In the genomic region with DNA sequence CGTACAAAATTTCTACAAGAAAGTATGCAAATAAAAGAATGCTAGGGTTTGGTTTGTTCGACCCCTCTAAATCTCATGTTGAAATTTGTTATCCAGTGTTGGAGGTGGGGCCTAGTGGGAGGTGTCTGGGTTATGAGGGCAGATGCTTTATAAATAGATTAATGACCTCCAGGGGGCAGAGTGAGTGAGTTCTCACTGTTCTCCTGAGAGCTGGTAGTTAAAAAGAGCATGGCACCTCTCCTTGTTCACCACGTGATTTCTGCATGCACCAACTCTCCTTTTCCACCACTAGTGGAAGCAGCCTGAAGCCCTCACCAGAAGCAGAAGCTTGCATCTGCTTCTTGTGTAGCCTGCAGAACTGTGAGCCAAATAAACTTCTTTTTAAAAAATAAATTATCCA, we compare ENCODE assay signal across 9 cellular contexts. TPM values are rescaled to one million over a fixed set of nuclear protein-coding genes. Genes with fewer than 3 reads are reported as not detected.
DNase-seq lines count a peak whose midpoint lies in the region; ATAC-seq and TF ChIP-seq lines count a peak whose summit lies in the region.
"Had no signal": no experiment of that assay in that cellular context is flagged by ENCODE, and none has a peak within 500 bp of the region (broad histone marks: within the 10 kb centered on the region; RNA-seq: fewer than 3 reads in every experiment).

No MANE protein-coding gene starts in this region.

- no peaks in the 10 kb centered on the region for H4K20me1 ChIP-seq in GM23338 (replicated peaks; ENCODE audit: insufficient read depth)
- no peaks in the 10 kb centered on the region for H4K20me1 ChIP-seq in SU-DHL-6 (ENCODE audit: low read depth, low read length)

- H3K79me2 ChIP-seq in GM23338 (replicated peaks; ENCODE audit: insufficient read depth) (no peaks in the 10 kb centered on the region), SU-DHL-6 (ENCODE audit: insufficient read depth, low read length) (no peaks in the 10 kb centered on the region)

- TF ChIP-seq EP300 in Ishikawa (IDR thresholded peaks at IDR 0.05; ENCODE audit: borderline replicate concordance), result no peak

- ATAC-seq in GM23338, result peak; percentile 87
- peak; percentile 53 for ATAC-seq in left lung

- no peak overlapping the region for H3K9ac ChIP-seq in SU-DHL-6 (ENCODE audit: low read length)

- peaks cover 4% of the 10 kb centered on the region for H3K9me2 ChIP-seq in GM23338 (ENCODE audit: insufficient read depth)
- H3K9me2 ChIP-seq in SU-DHL-6 (replicated peaks; ENCODE audit: insufficient read depth, low read length), result no peaks in the 10 kb centered on the region

- H3K27ac ChIP-seq in GM23338 (ENCODE audit: low read depth) (no peak overlapping the region), SU-DHL-6 (ENCODE audit: low read depth, low read length) (no peak overlapping the region), left lung (no peak overlapping the region)

- TF ChIP-seq RAD21 in Ishikawa (IDR thresholded peaks at IDR 0.05; ENCODE audit: low read depth), result peak; percentile 42

- H3K27me3 Mint-ChIP-seq in GM23338 (ENCODE audit: insufficient read depth, low read depth, poor library complexity), result peaks cover 2% of the 10 kb centered on the region

- H3K4me2 ChIP-seq in GM23338, result no peak overlapping the region
- no peak overlapping the region for H3K4me2 ChIP-seq in SU-DHL-6 (ENCODE audit: low read depth, low read length, poor library complexity, severe bottlenecking)

- peaks cover 21% of the 10 kb centered on the region; the same call in 2 of the 3 replicates for H3K4me1 Mint-ChIP-seq in GM23338

- no peaks in the 10 kb centered on the region for H3K36me3 Mint-ChIP-seq in GM23338 (ENCODE audit: low read depth)
- H3K36me3 Mint-ChIP-seq: activated naive CD4-positive, alpha-beta T cell treated with anti-CD3 and anti-CD28 coated beads, Interleukin-2, amount 50 U/mL, for 72 hours had no signal

- no peak overlapping the region for H2AFZ ChIP-seq in GM23338
- H2AFZ ChIP-seq in SU-DHL-6 (ENCODE audit: low read depth, low read length, severe bottlenecking), result no peak overlapping the region

- peak; percentile 64 to 73 for TF ChIP-seq CTCF in GM23338 (conservative IDR thresholded peaks at IDR 0.05; ENCODE audit: low read depth in 2 of 2)
- peak; percentile 33 for TF ChIP-seq CTCF in SU-DHL-6 (IDR thresholded peaks at IDR 0.05; ENCODE audit: insufficient read depth, low read length, poor library complexity, severe bottlenecking)
- TF ChIP-seq CTCF in left lung (IDR thresholded peaks at IDR 0.05), result peak in 1 of 2 donors; percentile 13

- H3K9me3 ChIP-seq in SU-DHL-6 (ENCODE audit: insufficient read depth, low read length), result no peaks in the 10 kb centered on the region
- no peaks in the 10 kb centered on the region for H3K9me3 ChIP-seq in left lung

- intact Hi-C loops in left lung (cut with DNase I), result no loop called here

- H3K4me3 ChIP-seq in GM23338, result no peak overlapping the region
- no peak overlapping the region for H3K4me3 ChIP-seq in SU-DHL-6 (ENCODE audit: insufficient read depth, low read length, poor library complexity, severe bottlenecking)
- no peak overlapping the region for H3K4me3 ChIP-seq in left lung

- peak in 2 of 3 experiments; percentile 4 to 23 for DNase-seq in NCI-H1417 (lab: John Stamatoyannopoulos, UW)
- no peak for DNase-seq in NCI-H1417 treated with DMSO at 0.1 percent for 48 hours (lab: John Stamatoyannopoulos, UW)
- peak; percentile 92 for DNase-seq in GM23338 (ENCODE audit: low spot score)
- DNase-seq in left lung, result no peak
- DNase-seq in globus pallidus (ENCODE audit: low spot score), result no peak
- DNase-seq in DMS153 (lab: John Stamatoyannopoulos, UW), result no peak

- no peaks in the 10 kb centered on the region for H3K9me3 Mint-ChIP-seq in GM23338
- H3K9me3 Mint-ChIP-seq: activated naive CD4-positive, alpha-beta T cell treated with anti-CD3 and anti-CD28 coated beads, Interleukin-2, amount 50 U/mL, for 72 hours had no signal

- H3K27me3 ChIP-seq in GM23338 (ENCODE audit: insufficient read depth) (no peaks in the 10 kb centered on the region), SU-DHL-6 (ENCODE audit: low read length) (no peaks in the 10 kb centered on the region), left lung (no peaks in the 10 kb centered on the region)

- H3K4me1 ChIP-seq in GM23338 (ENCODE audit: insufficient read depth) (peaks cover 11% of the 10 kb centered on the region; the same call in 1 of the 2 replicates), left lung (no peaks in the 10 kb centered on the region)

- H3K36me3 ChIP-seq in GM23338 (ENCODE audit: insufficient read depth) (no peaks in the 10 kb centered on the region), SU-DHL-6 (ENCODE audit: low read length) (no peaks in the 10 kb centered on the region), left lung (no peaks in the 10 kb centered on the region)

- no peaks in the 10 kb centered on the region for H3F3A ChIP-seq in GM23338 (replicated peaks; ENCODE audit: low read depth)
- no peaks in the 10 kb centered on the region for H3F3A ChIP-seq in SU-DHL-6 (ENCODE audit: insufficient read depth)

- no peak overlapping the region for H3K27ac Mint-ChIP-seq in GM23338
- H3K27ac Mint-ChIP-seq: activated naive CD4-positive, alpha-beta T cell treated with anti-CD3 and anti-CD28 coated beads, Interleukin-2, amount 50 U/mL, for 72 hours had no signal

- no peak overlapping the region for H3K4me3 Mint-ChIP-seq in GM23338

TF ChIP-seq in GM23338, 12 proteins besides CTCF, POLR2A, EP300 and RAD21 (continues in another document):
- TF ChIP-seq NANOG (IDR thresholded peaks at IDR 0.05; ENCODE audit: borderline replicate concordance) (no peak), CREB1 (CRISPR knock-in tag; IDR thresholded peaks at IDR 0.05; ENCODE audit: low read depth) (0 out of 2 replicates have a peak, but pooled peaks have one; percentile 11)

TF ChIP-seq in Ishikawa, 13 proteins besides CTCF, POLR2A, EP300 and RAD21:
- no peak for TF ChIP-seq CEBPB (IDR thresholded peaks at IDR 0.05)
- TF ChIP-seq, protein P1, sequence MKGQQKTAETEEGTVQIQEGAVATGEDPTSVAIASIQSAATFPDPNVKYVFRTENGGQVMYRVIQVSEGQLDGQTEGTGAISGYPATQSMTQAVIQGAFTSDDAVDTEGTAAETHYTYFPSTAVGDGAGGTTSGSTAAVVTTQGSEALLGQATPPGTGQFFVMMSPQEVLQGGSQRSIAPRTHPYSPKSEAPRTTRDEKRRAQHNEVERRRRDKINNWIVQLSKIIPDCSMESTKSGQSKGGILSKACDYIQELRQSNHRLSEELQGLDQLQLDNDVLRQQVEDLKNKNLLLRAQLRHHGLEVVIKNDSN (IDR thresholded peaks at IDR 0.05), result peak; percentile 77
- TF ChIP-seq TCF12 (IDR thresholded peaks at IDR 0.05; ENCODE audit: low read depth), result no peak
- no peak for TF ChIP-seq EGR1 (IDR thresholded peaks at IDR 0.05)
- no peak for TF ChIP-seq NFIC (IDR thresholded peaks at IDR 0.05)
- TF ChIP-seq ZBTB7A (IDR thresholded peaks at IDR 0.05; ENCODE audit: low read depth), result no peak
- no peak for TF ChIP-seq YY1 (IDR thresholded peaks at IDR 0.05; ENCODE audit: low read depth)
- TF ChIP-seq TAF1 (IDR thresholded peaks at IDR 0.05; ENCODE audit: low read depth), result no peak
- no peak for TF ChIP-seq FOXM1 (IDR thresholded peaks at IDR 0.05; ENCODE audit: borderline replicate concordance, low read depth)
- TF ChIP-seq, protein P2, sequence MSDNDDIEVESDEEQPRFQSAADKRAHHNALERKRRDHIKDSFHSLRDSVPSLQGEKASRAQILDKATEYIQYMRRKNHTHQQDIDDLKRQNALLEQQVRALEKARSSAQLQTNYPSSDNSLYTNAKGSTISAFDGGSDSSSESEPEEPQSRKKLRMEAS (IDR thresholded peaks at IDR 0.05), result peak; percentile 25; the same call in 1 of the 2 replicates
- TF ChIP-seq TEAD4 (IDR thresholded peaks at IDR 0.05), result no peak
- TF ChIP-seq, protein P3, sequence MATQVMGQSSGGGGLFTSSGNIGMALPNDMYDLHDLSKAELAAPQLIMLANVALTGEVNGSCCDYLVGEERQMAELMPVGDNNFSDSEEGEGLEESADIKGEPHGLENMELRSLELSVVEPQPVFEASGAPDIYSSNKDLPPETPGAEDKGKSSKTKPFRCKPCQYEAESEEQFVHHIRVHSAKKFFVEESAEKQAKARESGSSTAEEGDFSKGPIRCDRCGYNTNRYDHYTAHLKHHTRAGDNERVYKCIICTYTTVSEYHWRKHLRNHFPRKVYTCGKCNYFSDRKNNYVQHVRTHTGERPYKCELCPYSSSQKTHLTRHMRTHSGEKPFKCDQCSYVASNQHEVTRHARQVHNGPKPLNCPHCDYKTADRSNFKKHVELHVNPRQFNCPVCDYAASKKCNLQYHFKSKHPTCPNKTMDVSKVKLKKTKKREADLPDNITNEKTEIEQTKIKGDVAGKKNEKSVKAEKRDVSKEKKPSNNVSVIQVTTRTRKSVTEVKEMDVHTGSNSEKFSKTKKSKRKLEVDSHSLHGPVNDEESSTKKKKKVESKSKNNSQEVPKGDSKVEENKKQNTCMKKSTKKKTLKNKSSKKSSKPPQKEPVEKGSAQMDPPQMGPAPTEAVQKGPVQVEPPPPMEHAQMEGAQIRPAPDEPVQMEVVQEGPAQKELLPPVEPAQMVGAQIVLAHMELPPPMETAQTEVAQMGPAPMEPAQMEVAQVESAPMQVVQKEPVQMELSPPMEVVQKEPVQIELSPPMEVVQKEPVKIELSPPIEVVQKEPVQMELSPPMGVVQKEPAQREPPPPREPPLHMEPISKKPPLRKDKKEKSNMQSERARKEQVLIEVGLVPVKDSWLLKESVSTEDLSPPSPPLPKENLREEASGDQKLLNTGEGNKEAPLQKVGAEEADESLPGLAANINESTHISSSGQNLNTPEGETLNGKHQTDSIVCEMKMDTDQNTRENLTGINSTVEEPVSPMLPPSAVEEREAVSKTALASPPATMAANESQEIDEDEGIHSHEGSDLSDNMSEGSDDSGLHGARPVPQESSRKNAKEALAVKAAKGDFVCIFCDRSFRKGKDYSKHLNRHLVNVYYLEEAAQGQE (IDR thresholded peaks at IDR 0.05; ENCODE audit: low read depth), result no peak
- no peak for TF ChIP-seq CREB1 (IDR thresholded peaks at IDR 0.05; ENCODE audit: low read depth)

RNA-seq across cellular contexts. Expression of a gene that starts 50.4 kb away (rescaled TPM):
- not detected in 2 replicates for total RNA-seq in GM23338 (2014; rRNA removed; shearing (Covaris generic))
- polyA plus RNA-seq in GM23338 (2016; fragmentation: Nextera tagmentation; extraction: Ambion mirVana), result not detected in 2 replicates
- not detected for total RNA-seq in left lung
- total RNA-seq: activated naive CD4-positive, alpha-beta T cell treated with anti-CD3 and anti-CD28 coated beads, Interleukin-2, amount 50 U/mL, for 72 hours had no signal

Comparison
In these comparisons a context has a peak if more than half of its experiments do, and no peak if none do; other contexts are left out.
1. DNase-seq: peak in NCI-H1417 (2 of 3) and GM23338 (single experiment); none in NCI-H1417 treated with DMSO at 0.1 percent for 48 hours (single experiment), left lung (0 of 2), globus pallidus (single experiment) and DMS153 (single experiment).